21 cellular contexts compared by ENCODE assay signal in the genomic region with DNA sequence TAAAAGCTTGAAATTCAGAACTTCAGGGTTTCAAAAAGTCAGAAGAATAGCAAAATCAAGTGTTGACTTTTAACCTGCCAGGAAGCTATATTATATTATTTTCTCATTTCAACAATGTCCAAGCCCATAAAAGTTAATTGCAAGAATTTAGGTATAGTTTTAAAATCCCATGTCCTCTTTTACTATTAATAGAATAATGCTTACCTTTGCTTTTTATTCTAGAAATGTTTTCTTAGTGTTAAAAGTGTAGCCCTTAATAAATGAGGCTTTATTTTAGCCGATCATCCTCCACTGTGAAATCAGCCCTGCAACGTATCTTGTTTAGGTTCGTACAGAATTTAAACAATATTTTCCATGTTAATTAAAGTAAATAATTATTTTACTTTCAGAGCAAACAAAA. TPM values are rescaled to one million over a fixed set of nuclear protein-coding genes. Genes with fewer than 3 reads are reported as not detected.
DNase-seq lines count a peak whose midpoint lies in the region; ATAC-seq, FAIRE-seq and TF ChIP-seq lines count a peak whose summit lies in the region.
"Had no signal": no experiment of that assay in that cellular context is flagged by ENCODE, and none has a peak within 500 bp of the region (broad histone marks: within the 10 kb centered on the region; RNA-seq: fewer than 3 reads in every experiment).

No MANE protein-coding gene starts in this region.

- H3K4me2 ChIP-seq in HepG2 (ENCODE audit: low read depth, low read length) = no peak overlapping the region
- H3K4me2 ChIP-seq: BLaER1 treated with 17β-estradiol and CSF1 and Interleukin-3, amounts not matched to agents 10 nM and 100 nM had no signal

- CTCF ChIA-PET in HepG2 (lab: Yijun Ruan, JAX; ENCODE audit: low intra/inter-chr PET ratio, low total read pairs) = no interaction called here

- H3K4me1 ChIP-seq in HepG2 (ENCODE audit: insufficient read depth, low read length) (no peaks in the 10 kb centered on the region), right lobe of liver (no peaks in the 10 kb centered on the region)

- TF ChIP-seq CTCF in HepG2 (CRISPR knock-in tag; IDR thresholded peaks at IDR 0.05) (no peak), right lobe of liver (IDR thresholded peaks at IDR 0.05) (no peak), WERI-Rb-1 (IDR thresholded peaks at IDR 0.05; ENCODE audit: low read depth, low read length) (no peak)

- ATAC-seq in HepG2 = no peak
- ATAC-seq in right lobe of liver = no peak
- ATAC-seq: CD8-positive, alpha-beta T cell; HCT116 had no signal

- intact Hi-C loops in HepG2 (cut with micrococcal nuclease; ENCODE audit: unreplicated experiment) = no loop called here
- intact Hi-C loops in right lobe of liver (cut with DNase I) = no loop called here

- TF ChIP-seq EP300 in HepG2 (IDR thresholded peaks at IDR 0.05; ENCODE audit: low read depth in 2 of 2, low read length in 2 of 2) (no peak), HepG2 (CRISPR knock-in tag; IDR thresholded peaks at IDR 0.05; ENCODE audit: borderline replicate concordance) (no peak)

- POLR2A ChIA-PET in HepG2 (lab: Yijun Ruan, JAX) = interaction anchor here (2.2 kb wide), 1 partner anchor 32 kb away, joined by 5 read pairs; the partner anchor contains the start of gene TMA16

- H2AFZ ChIP-seq in HepG2 (ENCODE audit: low read length) = no peak overlapping the region

- no peaks in the 10 kb centered on the region for H3K27me3 ChIP-seq in HepG2 (ENCODE audit: control insufficient read depth in 1 of 2, insufficient read depth in 2 of 2, low read length in 2 of 2)
- no peaks in the 10 kb centered on the region for H3K27me3 ChIP-seq in right lobe of liver
- no peaks in the 10 kb centered on the region for H3K27me3 ChIP-seq in WERI-Rb-1 (ENCODE audit: insufficient read depth, low read depth, severe bottlenecking)
- H3K27me3 ChIP-seq: BLaER1 treated with 17β-estradiol and CSF1 and Interleukin-3, amounts not matched to agents 10 nM and 100 nM had no signal

- TF ChIP-seq RAD21 in HepG2 (CRISPR knock-in tag; IDR thresholded peaks at IDR 0.05) = no peak

- no peaks in the 10 kb centered on the region for H3K9me3 ChIP-seq in HepG2 (ENCODE audit: low read length)
- H3K9me3 ChIP-seq in right lobe of liver = no peaks in the 10 kb centered on the region
- H3K9me3 ChIP-seq in WERI-Rb-1 (ENCODE audit: severe bottlenecking) = no peaks in the 10 kb centered on the region
- H3K9me3 ChIP-seq: BLaER1 treated with 17β-estradiol and CSF1 and Interleukin-3, amounts not matched to agents 10 nM and 100 nM had no signal

- BruUV-seq in HepG2 (replicated peaks; lab: Mats Ljungman, UMichigan) = no TSS peak

- DNase-seq in HepG2 (ENCODE audit: low spot score) (no peak), right lobe of liver (no peak), WERI-Rb-1 (no peak), kidney tubule cell (ENCODE audit: low spot score) (no peak), inferior parietal cortex (ENCODE audit: extremely low spot score) (no peak), COLO668 (lab: John Stamatoyannopoulos, UW; ENCODE audit: unreplicated experiment) (no peak)
- DNase-seq: CD8-positive, alpha-beta T cell; COR-L47; GDM1; GOT3; H7; HFFc6 had no signal

- FAIRE-seq in HepG2 (lab: Jason Lieb, UNC) = no peak
- peak; percentile 13 for FAIRE-seq in islet of Langerhans (lab: Jason Lieb, UNC)
- FAIRE-seq: GM12892 had no signal

- no peak overlapping the region for H3K27ac ChIP-seq in HepG2 (ENCODE audit: extremely low read length, insufficient read depth, low read length)
- no peak overlapping the region for H3K27ac ChIP-seq in right lobe of liver
- peak overlapping the region; percentile 41 for H3K27ac ChIP-seq in WERI-Rb-1
- H3K27ac ChIP-seq: 22Rv1; BLaER1 treated with 17β-estradiol and CSF1 and Interleukin-3, amounts not matched to agents 10 nM and 100 nM; HL-60 had no signal

- no peak overlapping the region for H3K4me3 ChIP-seq in HepG2 (replicated peaks in 1 of 3; ENCODE audit: insufficient read depth in 1 of 3, low read depth in 2 of 3, low read length in 3 of 3)
- no peak overlapping the region for H3K4me3 ChIP-seq in right lobe of liver
- no peak overlapping the region for H3K4me3 ChIP-seq in WERI-Rb-1 (ENCODE audit: low read depth, low read length)
- H3K4me3 ChIP-seq: BLaER1 treated with 17β-estradiol and CSF1 and Interleukin-3, amounts not matched to agents 10 nM and 100 nM had no signal

- H3K36me3 ChIP-seq in HepG2 (replicated peaks in 1 of 2; ENCODE audit: control insufficient read depth in 1 of 2, insufficient read depth in 2 of 2, low read length in 2 of 2) = peaks cover 4 to 27% of the 10 kb centered on the region in 2 experiments; a peak in 3 of 5 replicates
- H3K36me3 ChIP-seq in right lobe of liver = peaks cover 0 to 20% (median 6%) of the 10 kb centered on the region in 4 donors
- peaks cover 47% of the 10 kb centered on the region for H3K36me3 ChIP-seq in WERI-Rb-1

- no peak for TF ChIP-seq POLR2A in HepG2 (IDR thresholded peaks at IDR 0.05; ENCODE audit: insufficient read depth in 1 of 2, low read depth in 2 of 2, low read length in 2 of 2)
- TF ChIP-seq POLR2A in right lobe of liver (IDR thresholded peaks at IDR 0.05) = no peak

- in situ Hi-C loops in HepG2 (cut with HindIII; ENCODE audit: extremely low pct_ligation_motif_present, low pct_unique_long_range_greater_than_20kb) = loop anchor here (25.0 kb wide), 1 partner anchor 1039 kb away; no protein-coding TSS in a partner anchor

- H3K79me2 ChIP-seq in HepG2 (ENCODE audit: insufficient read depth, low read length) = no peaks in the 10 kb centered on the region

- no peaks in the 10 kb centered on the region for H4K20me1 ChIP-seq in HepG2 (ENCODE audit: insufficient read depth, low read length)

- H3K9ac ChIP-seq in HepG2 (ENCODE audit: insufficient read depth, low read depth, low read length) = no peak overlapping the region
- H3K9ac ChIP-seq: BLaER1 treated with 17β-estradiol and CSF1 and Interleukin-3, amounts not matched to agents 10 nM and 100 nM had no signal

- 96% methylated on average over 3 of the region's 3 CpGs for WGBS in HepG2 (ENCODE audit: low lambda C conversion rate)
- 94% methylated on average over 3 of the region's 3 CpGs for WGBS in right lobe of liver (ENCODE audit: insufficient coverage, low coverage, low lambda C conversion rate, missing lambda C conversion rate)

TF ChIP-seq in HepG2, 621 proteins besides CTCF, POLR2A, EP300 and RAD21 (continues in another document):
- TF ChIP-seq SNAPC2 (CRISPR knock-in tag; IDR thresholded peaks at IDR 0.05) (no peak), ATF7 (IDR thresholded peaks at IDR 0.05) (no peak), ATF7 (CRISPR knock-in tag; IDR thresholded peaks at IDR 0.05) (no peak)

RNA-seq across cellular contexts. Expression of gene TMA16, which starts 31.5 kb away (rescaled TPM):
- total RNA-seq in HepG2 (2016; rRNA removed; fragmentation: Illumina TruSeq; extraction: Trizol) = 52.5 and 69.0 TPM in 2 replicates
- 11.9 and 13.1 TPM in 2 replicates for total RNA-seq in HepG2 (2016; cell fraction: cytosol; rRNA removed; fragmentation: Illumina TruSeq; extraction: Trizol; ENCODE audit: low read depth)
- 50.9 and 66.9 TPM in 2 replicates for total RNA-seq in HepG2 (2016; cell fraction: insoluble cytoplasmic fraction; rRNA removed; fragmentation: Illumina TruSeq; extraction: Trizol)
- 16.5 and 17.2 TPM in 2 replicates for total RNA-seq in HepG2 (2016; cell fraction: membrane; rRNA removed; fragmentation: Illumina TruSeq; extraction: Trizol)
- total RNA-seq in HepG2 (2016; cell fraction: nucleus; rRNA removed; fragmentation: Illumina TruSeq; extraction: Trizol) = 44.0 and 49.8 TPM in 2 replicates
- polyA plus RNA-seq in HepG2 (2011; rRNA removed) = 5.5 and 8.1 TPM in 2 replicates
- polyA plus RNA-seq in HepG2 (2011; cell fraction: cytosol; rRNA removed) = 4.3 and 6.7 TPM in 2 replicates
- 5.6 and 6.9 TPM in 2 replicates for polyA plus RNA-seq in HepG2 (2011; cell fraction: nucleus; rRNA removed)
- 27.0 and 34.3 TPM in 2 replicates for polyA plus RNA-seq in HepG2 (2012)
- polyA plus RNA-seq in HepG2 (2016; cell fraction: cytosol; fragmentation: Illumina TruSeq; extraction: Trizol; ENCODE audit: low read depth) = 8.3 and 9.3 TPM in 2 replicates
- polyA plus RNA-seq in HepG2 (2016; cell fraction: insoluble cytoplasmic fraction; fragmentation: Illumina TruSeq; extraction: Trizol; ENCODE audit: low read depth) = 57.7 and 64.9 TPM in 2 replicates
- 9.0 and 9.8 TPM in 2 replicates for polyA plus RNA-seq in HepG2 (2016; cell fraction: membrane; fragmentation: Illumina TruSeq; extraction: Trizol; ENCODE audit: low read depth)
- polyA plus RNA-seq in HepG2 (2016; cell fraction: nucleus; fragmentation: Illumina TruSeq; extraction: Trizol; ENCODE audit: insufficient read depth, low read depth) = 23.1 and 23.7 TPM in 2 replicates
- polyA minus RNA-seq in HepG2 (2011; rRNA and poly(A)+ RNA removed; ENCODE audit: low replicate concordance) = 7.5 and 13.3 TPM in 2 replicates
- polyA minus RNA-seq in HepG2 (2011; cell fraction: cytosol; rRNA and poly(A)+ RNA removed) = 8.4 and 11.8 TPM in 2 replicates
- polyA minus RNA-seq in HepG2 (2011; cell fraction: nucleus; rRNA and poly(A)+ RNA removed) = 72.2 and 87.8 TPM in 2 replicates
- 10 to 100 TPM in 5 of 6 experiments, 1 to 10 TPM in 1; 6.0 to 27.0 (median 11.9) TPM for total RNA-seq in right lobe of liver

RNA-seq across cellular contexts. Expression of gene TKTL2, which starts 52.4 kb away (rescaled TPM):
- total RNA-seq in HepG2 (2016; rRNA removed; fragmentation: Illumina TruSeq; extraction: Trizol) = not detected in 2 replicates
- total RNA-seq in HepG2 (2016; cell fraction: cytosol; rRNA removed; fragmentation: Illumina TruSeq; extraction: Trizol; ENCODE audit: low read depth) = not detected in 2 replicates
- not detected in 2 replicates for total RNA-seq in HepG2 (2016; cell fraction: insoluble cytoplasmic fraction; rRNA removed; fragmentation: Illumina TruSeq; extraction: Trizol)
- not detected in 2 replicates for total RNA-seq in HepG2 (2016; cell fraction: membrane; rRNA removed; fragmentation: Illumina TruSeq; extraction: Trizol)
- total RNA-seq in HepG2 (2016; cell fraction: nucleus; rRNA removed; fragmentation: Illumina TruSeq; extraction: Trizol) = not detected in 2 replicates
- not detected in 2 replicates for polyA plus RNA-seq in HepG2 (2011; rRNA removed)
- not detected in 2 replicates for polyA plus RNA-seq in HepG2 (2011; cell fraction: cytosol; rRNA removed)
- not detected in 2 replicates for polyA plus RNA-seq in HepG2 (2011; cell fraction: nucleus; rRNA removed)
- not detected in 2 replicates for polyA plus RNA-seq in HepG2 (2012)
- polyA plus RNA-seq in HepG2 (2016; cell fraction: cytosol; fragmentation: Illumina TruSeq; extraction: Trizol; ENCODE audit: low read depth) = not detected in 2 replicates
- not detected in 2 replicates for polyA plus RNA-seq in HepG2 (2016; cell fraction: insoluble cytoplasmic fraction; fragmentation: Illumina TruSeq; extraction: Trizol; ENCODE audit: low read depth)
- polyA plus RNA-seq in HepG2 (2016; cell fraction: membrane; fragmentation: Illumina TruSeq; extraction: Trizol; ENCODE audit: low read depth) = not detected in 2 replicates
- polyA plus RNA-seq in HepG2 (2016; cell fraction: nucleus; fragmentation: Illumina TruSeq; extraction: Trizol; ENCODE audit: insufficient read depth, low read depth) = not detected in 2 replicates
- not detected in 2 replicates for polyA minus RNA-seq in HepG2 (2011; rRNA and poly(A)+ RNA removed; ENCODE audit: low replicate concordance)
- polyA minus RNA-seq in HepG2 (2011; cell fraction: cytosol; rRNA and poly(A)+ RNA removed) = not detected in 2 replicates
- not detected in 2 replicates for polyA minus RNA-seq in HepG2 (2011; cell fraction: nucleus; rRNA and poly(A)+ RNA removed)
- total RNA-seq in right lobe of liver = not detected
- total RNA-seq: A673; CD8-positive, alpha-beta T cell; H7; HFFc6; HT1080 had no signal
- polyA plus RNA-seq: AG04450 had no signal
